Comparison of ENCODE assay signal across 13 cellular contexts in genomic region chr12:92602476-92602875, GRCh38.
A peak's percentile ranks its signal among the peaks of the same experiment; 100 is the strongest.
DNase-seq lines count a peak whose midpoint lies in the region; ATAC-seq and TF ChIP-seq lines count a peak whose summit lies in the region.
"Had no signal": no experiment of that assay in that cellular context is flagged by ENCODE, and none has a peak within 500 bp of the region (broad histone marks: within the 10 kb centered on the region; RNA-seq: fewer than 3 reads in every experiment).

No MANE protein-coding gene starts in this region.

- no peak for DNase-seq in activated naive CD4-positive, alpha-beta T cell treated with anti-CD3 and anti-CD28 coated beads, Interleukin-2, amount 50 U/mL, for 72 hours (ENCODE audit: low spot score in 2 of 2)
- no peak for DNase-seq in activated naive CD4-positive, alpha-beta T cell (lab: John Stamatoyannopoulos, UW)
- DNase-seq in SW480 (ENCODE audit: low spot score) (peak; percentile 13), fibroblast of mammary gland (ENCODE audit: low read depth) (peak; percentile 92), NCI-H2227 (lab: John Stamatoyannopoulos, UW; ENCODE audit: unreplicated experiment) (no peak)
- DNase-seq: amygdala, glutamatergic neuron, NCI-H187 treated with DMSO at 0.1 percent for 48 hours, right lobe of liver had no signal

- H3K27ac Mint-ChIP-seq in activated naive CD4-positive, alpha-beta T cell treated with anti-CD3 and anti-CD28 coated beads, Interleukin-2, amount 50 U/mL, for 72 hours = peak overlapping the region; percentile 31 to 64

- peaks cover 28 to 64% of the 10 kb centered on the region in 2 donors for H3K36me3 Mint-ChIP-seq in activated naive CD4-positive, alpha-beta T cell treated with anti-CD3 and anti-CD28 coated beads, Interleukin-2, amount 50 U/mL, for 72 hours

- H3K9me3 Mint-ChIP-seq in activated naive CD4-positive, alpha-beta T cell treated with anti-CD3 and anti-CD28 coated beads, Interleukin-2, amount 50 U/mL, for 72 hours = peaks cover 35 to 51% of the 10 kb centered on the region in 2 donors

- TF ChIP-seq CTCF in fibroblast of mammary gland (conservative IDR thresholded peaks at IDR 0.05; ENCODE audit: control insufficient read depth, insufficient read depth, low read depth, low read length) = no peak

- no peak overlapping the region for H3K4me3 ChIP-seq in fibroblast of mammary gland (ENCODE audit: control insufficient read depth, low read depth, low read length)
- H3K4me3 ChIP-seq: BLaER1 treated with 17β-estradiol and CSF1 and Interleukin-3, amounts not matched to agents 10 nM and 100 nM; right lobe of liver had no signal

- ATAC-seq in activated naive CD4-positive, alpha-beta T cell treated with anti-CD3 and anti-CD28 coated beads, Interleukin-2, amount 50 U/mL, for 72 hours = no peak
- ATAC-seq in HG03432 (IDR thresholded peaks at IDR 0.05; ENCODE audit: unreplicated experiment) = no peak
- no peak for ATAC-seq in HG02938 (IDR thresholded peaks at IDR 0.05; ENCODE audit: unreplicated experiment)
- ATAC-seq in GM19023 (IDR thresholded peaks at IDR 0.05; ENCODE audit: unreplicated experiment) = no peak
- ATAC-seq: right lobe of liver had no signal

Comparison
In these comparisons a context has a peak if more than half of its experiments do, and no peak if none do; other contexts are left out.
1. DNase-seq: peak in SW480 (single experiment) and fibroblast of mammary gland (single experiment); none in activated naive CD4-positive, alpha-beta T cell treated with anti-CD3 and anti-CD28 coated beads, Interleukin-2, amount 50 U/mL, for 72 hours (0 of 2), activated naive CD4-positive, alpha-beta T cell (0 of 4) and NCI-H2227 (single experiment).